Comparison of ENCODE assay signal across 8 cellular contexts in genomic region chr5:16465544-16466432, GRCh38. TPM values are rescaled to one million over a fixed set of nuclear protein-coding genes. Genes with fewer than 3 reads are reported as not detected.
A peak's percentile ranks its signal among the peaks of the same experiment; 100 is the strongest.
DNase-seq lines count a peak whose midpoint lies in the region; ATAC-seq and TF ChIP-seq lines count a peak whose summit lies in the region.

TSS of gene ZNF622 (minus strand) at chr5:16465800. CDS start at chr5:16465665, 135 bp downstream.

- peak within 1 kb of the TSS; percentile 98 for H3K4me3 ChIP-seq in LNCaP clone FGC (ENCODE audit: low read depth, low read length)

- peak within 1 kb of the TSS; percentile 97 to 98 (median 98) for H3K27ac Mint-ChIP-seq in naive B cell
- peak within 1 kb of the TSS; percentile 98 for H3K27ac Mint-ChIP-seq in stimulated activated memory B cell treated with anti-CD40 and anti-IgM and Interleukin-4, amounts not matched to agents 10 μg/mL and 1 μg/mL and 100 μg/mL, for 72 hours

- H3K27me3 Mint-ChIP-seq in naive B cell = no peaks in the 10 kb centered on the region
- H3K27me3 Mint-ChIP-seq in stimulated activated memory B cell treated with anti-CD40 and anti-IgM and Interleukin-4, amounts not matched to agents 10 μg/mL and 1 μg/mL and 100 μg/mL, for 72 hours = no peaks in the 10 kb centered on the region

- DNase-seq in EH (ENCODE audit: low read depth) (peak; percentile 93), H4 (ENCODE audit: low spot score) (peak; percentile 94), LNCaP clone FGC (ENCODE audit: low read depth) (peak; percentile 88), RPMI8226 (peak; percentile 92), fibroblast of gingiva (ENCODE audit: low read depth) (peak; percentile 90), naive B cell (peak; percentile 88)
- DNase-seq in activated T-helper 1 cell treated with anti-CD3 and anti-CD28 coated beads, Interleukin-2, amount 50 U/mL, for 16 hours (ENCODE audit: low read depth in 1 of 2, low spot score in 1 of 2) = peak; percentile 76 to 81

- H3K4me3 Mint-ChIP-seq in naive B cell = peak within 1 kb of the TSS; percentile 90 to 99 (median 98)
- peak within 1 kb of the TSS; percentile 94 for H3K4me3 Mint-ChIP-seq in stimulated activated memory B cell treated with anti-CD40 and anti-IgM and Interleukin-4, amounts not matched to agents 10 μg/mL and 1 μg/mL and 100 μg/mL, for 72 hours

- peak; percentile 93 to 94 for ATAC-seq in naive B cell (ENCODE audit: low read depth in 2 of 2)
- peak; percentile 97 for ATAC-seq in stimulated activated memory B cell treated with anti-CD40 and anti-IgM and Interleukin-4, amounts not matched to agents 10 μg/mL and 1 μg/mL and 100 μg/mL, for 72 hours

- H3K4me1 Mint-ChIP-seq in naive B cell = peaks cover 57 to 71% (median 69%) of the 10 kb centered on the region in 3 donors
- peaks cover 55% of the 10 kb centered on the region for H3K4me1 Mint-ChIP-seq in stimulated activated memory B cell treated with anti-CD40 and anti-IgM and Interleukin-4, amounts not matched to agents 10 μg/mL and 1 μg/mL and 100 μg/mL, for 72 hours

- peaks cover 0 to 2% (median 0%) of the 10 kb centered on the region in 7 donors for H3K9me3 Mint-ChIP-seq in naive B cell
- no peaks in the 10 kb centered on the region for H3K9me3 Mint-ChIP-seq in stimulated activated memory B cell treated with anti-CD40 and anti-IgM and Interleukin-4, amounts not matched to agents 10 μg/mL and 1 μg/mL and 100 μg/mL, for 72 hours

- H3K36me3 Mint-ChIP-seq in naive B cell = peaks cover 0 to 10% of the 10 kb centered on the region in 2 donors
- peaks cover 31% of the 10 kb centered on the region for H3K36me3 Mint-ChIP-seq in stimulated activated memory B cell treated with anti-CD40 and anti-IgM and Interleukin-4, amounts not matched to agents 10 μg/mL and 1 μg/mL and 100 μg/mL, for 72 hours

- TF ChIP-seq CTCF in LNCaP clone FGC (IDR thresholded peaks at IDR 0.05; ENCODE audit: control insufficient read depth, extremely low read depth, insufficient read depth) = no peak

RNA-seq across cellular contexts. Expression of gene ZNF622, which starts in this region (rescaled TPM):
- total RNA-seq in H4 (2014; rRNA removed; shearing (Covaris generic)) = 55.0 and 55.8 TPM in 2 replicates
- 10 to 100 TPM; 41.4 to 83.3 (median 46.7) TPM for polyA plus RNA-seq in naive B cell (ENCODE audit: low read depth in 6 of 6)

Comparison
In these comparisons a context has a peak if more than half of its experiments do, and no peak if none do; other contexts are left out.
1. Peak in every context shown above with its lines: DNase-seq, ATAC-seq and H3K4me3 ChIP-seq.